Comparison of ENCODE assay signal across 8 cellular contexts in the genomic region with DNA sequence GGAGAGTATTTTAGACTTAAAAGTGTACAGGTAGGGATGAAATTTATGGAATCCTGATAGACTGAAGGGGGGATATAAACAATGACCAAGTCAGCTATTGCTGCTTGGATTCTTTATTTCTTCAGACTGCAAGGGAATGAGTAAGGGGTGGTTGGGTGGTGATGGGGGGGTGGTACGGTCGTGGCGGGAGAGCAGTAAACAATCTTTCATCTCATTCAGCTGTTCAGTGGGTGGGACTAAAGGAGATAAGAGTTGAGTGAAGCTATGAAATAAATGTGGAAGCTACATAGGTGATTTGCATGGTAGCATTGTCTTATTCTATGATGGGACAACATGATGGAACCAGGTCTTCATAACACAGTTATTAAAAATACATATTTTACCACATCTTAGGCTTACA. TPM values are rescaled to one million over a fixed set of nuclear protein-coding genes. Genes with fewer than 3 reads are reported as not detected.
DNase-seq lines count a peak whose midpoint lies in the region; ATAC-seq, FAIRE-seq and TF ChIP-seq lines count a peak whose summit lies in the region.

No MANE protein-coding gene starts in this region.

- H2AFZ ChIP-seq in GM23248 (no peak overlapping the region), H1 (ENCODE audit: low read length) (no peak overlapping the region)

- H3K4ac ChIP-seq in H1 (replicated peaks; ENCODE audit: insufficient read length, low read depth, low read length), result no peak overlapping the region

- TF ChIP-seq RAD21 in H1 (IDR thresholded peaks at IDR 0.05 in 1 of 2, conservative IDR thresholded peaks at IDR 0.05 in 1 of 2; ENCODE audit: low read depth in 2 of 2, low read length in 2 of 2), result no peak

- peak overlapping the region; percentile 93 for H3K4me3 ChIP-seq in GM23248
- peak overlapping the region; percentile 76 for H3K4me3 ChIP-seq in SJSA1
- H3K4me3 ChIP-seq in H1 (ENCODE audit: extremely low read depth in 1 of 4, insufficient read depth in 2 of 4, low read depth in 3 of 4, low read length in 4 of 4), result peak overlapping the region; percentile 84 to 94 (median 86); a peak in 7 of 8 replicates
- H3K4me3 ChIP-seq in prostate gland, result peak overlapping the region; percentile 56 to 90

- H3K23me2 ChIP-seq in H1 (ENCODE audit: low read depth, low read length), result peaks cover 5% of the 10 kb centered on the region

- no peak for FAIRE-seq in H1 (lab: Jason Lieb, UNC)

- H4K5ac ChIP-seq in H1 (ENCODE audit: insufficient read length, low read depth, low read length), result no peak overlapping the region

- TF ChIP-seq CTCF in H1 (IDR thresholded peaks at IDR 0.05; ENCODE audit: control extremely low read depth in 1 of 3, insufficient read depth in 1 of 3, low read depth in 1 of 3, low read length in 3 of 3), result no peak
- TF ChIP-seq CTCF in prostate gland (IDR thresholded peaks at IDR 0.05), result no peak

- no peak for ATAC-seq in GM18909 (IDR thresholded peaks at IDR 0.05; ENCODE audit: poor library complexity, unreplicated experiment)

- H3K18ac ChIP-seq in H1 (ENCODE audit: extremely low read depth, low read length), result no peak overlapping the region

- no peak overlapping the region for H4K8ac ChIP-seq in H1 (ENCODE audit: extremely low read depth, insufficient read depth, low read length)

- peaks cover 25% of the 10 kb centered on the region for H3K4me1 ChIP-seq in GM23248 (ENCODE audit: insufficient read depth)
- H3K4me1 ChIP-seq in SJSA1 (replicated peaks), result peaks cover 18% of the 10 kb centered on the region
- H3K4me1 ChIP-seq in H1 (replicated peaks in 1 of 4; ENCODE audit: control insufficient read depth in 3 of 4, insufficient read depth in 4 of 4, low read length in 3 of 4), result peaks cover 0 to 7% (median 1%) of the 10 kb centered on the region in 4 experiments; a peak in 3 of 7 replicates
- peaks cover 3% of the 10 kb centered on the region for H3K4me1 ChIP-seq in prostate gland (replicated peaks)

- H3K4me2 ChIP-seq in GM23248 (ENCODE audit: unreplicated experiment) (peak overlapping the region; percentile 91), H1 (ENCODE audit: insufficient read depth in 1 of 2, low read depth in 2 of 2, low read length in 2 of 2) (peak overlapping the region; percentile 44 to 74; a peak in 3 of 4 replicates)

- H3K56ac ChIP-seq in H1 (replicated peaks; ENCODE audit: insufficient read length, low read depth, low read length), result no peak overlapping the region

- no peaks in the 10 kb centered on the region; the same call in 1 of the 2 replicates for H3K79me1 ChIP-seq in H1 (ENCODE audit: low read depth, low read length)

- no peaks in the 10 kb centered on the region for H3K9me2 ChIP-seq in GM23248 (ENCODE audit: insufficient read depth)

- peaks cover 21% of the 10 kb centered on the region for H3F3A ChIP-seq in GM23248 (ENCODE audit: insufficient read depth)

- DNase-seq in GM23248 (no peak), SJSA1 (ENCODE audit: low read depth in 1 of 2, low spot score in 2 of 2) (no peak), H1 (ENCODE audit: low read depth in 1 of 2, low spot score in 2 of 2) (no peak), prostate gland (ENCODE audit: low spot score) (no peak), G401 (ENCODE audit: low spot score) (no peak), cerebellar cortex (ENCODE audit: low spot score) (no peak), NCI-H446 treated with DMSO at 0.1 percent for 48 hours (lab: John Stamatoyannopoulos, UW) (no peak)

- no peak for TF ChIP-seq POLR2A in H1 (IDR thresholded peaks at IDR 0.05; ENCODE audit: control extremely low read depth in 1 of 2, low read depth in 2 of 2, low read length in 2 of 2)
- TF ChIP-seq POLR2A in prostate gland (IDR thresholded peaks at IDR 0.05), result no peak

- H4K91ac ChIP-seq in H1 (replicated peaks; ENCODE audit: insufficient read length, low read length), result no peak overlapping the region

- H3K23ac ChIP-seq in H1 (ENCODE audit: insufficient read length), result no peak overlapping the region

- POLR2A ChIA-PET in H1 (lab: Charles Lee; ENCODE audit: partially characterized antibody), result interaction anchor here (1.2 to 4.8 kb wide), 7 partner anchors 8 to 107 kb away, joined by 3 to 38 read pairs (median 6); a partner anchor contains a TSS

- no peak overlapping the region for H2BK12ac ChIP-seq in H1 (ENCODE audit: low read depth, low read length)

- in situ Hi-C loops in GM23248 (cut with MboI), result no loop called here
- in situ Hi-C loops in G401 (cut with HindIII; ENCODE audit: low sequenced_read_pairs), result no loop called here

- H4K20me1 ChIP-seq in GM23248 (ENCODE audit: insufficient read depth), result peaks cover 23% of the 10 kb centered on the region; the same call in 1 of the 2 replicates
- peaks cover 0 to 7% of the 10 kb centered on the region in 2 experiments for H4K20me1 ChIP-seq in H1 (replicated peaks in 1 of 2; ENCODE audit: control insufficient read depth in 1 of 2, insufficient read depth in 2 of 2, low read length in 2 of 2)

- H3K9ac ChIP-seq in GM23248 (peak overlapping the region; percentile 89), H1 (replicated peaks in 1 of 4; ENCODE audit: extremely low read depth in 1 of 4, low read depth in 3 of 4, low read length in 3 of 4) (no peak overlapping the region)

- H3K27ac ChIP-seq in GM23248 (peak overlapping the region; percentile 96), SJSA1 (0 out of 2 replicates have a peak overlapping the region, but pooled peaks have one; percentile 97), H1 (ENCODE audit: low read depth, low read length) (no peak overlapping the region), prostate gland (peak overlapping the region; percentile 89 to 96)

- H3K27me3 ChIP-seq in GM23248 (replicated peaks; ENCODE audit: insufficient read depth) (no peaks in the 10 kb centered on the region), SJSA1 (replicated peaks) (no peaks in the 10 kb centered on the region), H1 (replicated peaks in 1 of 4; ENCODE audit: control insufficient read depth in 3 of 4, extremely low read depth in 1 of 4, insufficient read depth in 3 of 4, low read length in 3 of 4) (no peaks in the 10 kb centered on the region), prostate gland (replicated peaks; ENCODE audit: insufficient read depth) (no peaks in the 10 kb centered on the region)

- H3K14ac ChIP-seq in H1 (ENCODE audit: insufficient read length), result no peak overlapping the region

- 4% methylated on average over 3 of the region's 3 CpGs for WGBS in GM23248 (ENCODE audit: low coverage in 1 of 2, low lambda C conversion rate in 2 of 2, missing lambda C conversion rate in 2 of 2), 2 experiments
- WGBS in H1 (ENCODE audit: extremely low coverage in 1 of 2, insufficient coverage in 1 of 2, insufficient read length in 1 of 2, insufficient replicate concordance in 2 of 2, low coverage in 1 of 2, low lambda C conversion rate in 2 of 2, missing lambda C conversion rate in 1 of 2), 2 experiments, result 38% methylated on average over 3 of the region's 3 CpGs; no CpG with 5 or more reads in 1 of the 2 experiments
- 19% methylated on average over 3 of the region's 3 CpGs for WGBS in prostate gland

- no peak overlapping the region for H2BK120ac ChIP-seq in H1 (replicated peaks; ENCODE audit: low read depth, low read length)

- no peak overlapping the region for H2BK15ac ChIP-seq in H1 (ENCODE audit: low read length)

- no peaks in the 10 kb centered on the region for H3K36me3 ChIP-seq in GM23248 (ENCODE audit: low read depth)
- peaks cover 8% of the 10 kb centered on the region for H3K36me3 ChIP-seq in SJSA1
- no peaks in the 10 kb centered on the region for H3K36me3 ChIP-seq in H1 (ENCODE audit: control insufficient read depth in 2 of 4, insufficient read depth in 4 of 4, low read length in 3 of 4)
- no peaks in the 10 kb centered on the region for H3K36me3 ChIP-seq in prostate gland

- H3K9me3 ChIP-seq in GM23248 (ENCODE audit: low read depth) (no peaks in the 10 kb centered on the region), SJSA1 (replicated peaks) (no peaks in the 10 kb centered on the region), H1 (ENCODE audit: insufficient read depth in 2 of 2, low read depth in 1 of 2, low read length in 1 of 2) (no peaks in the 10 kb centered on the region), prostate gland (no peaks in the 10 kb centered on the region)

- no peak for TF ChIP-seq EP300 in H1 (IDR thresholded peaks at IDR 0.05; ENCODE audit: borderline replicate concordance in 1 of 2, low read depth in 2 of 2, low read length in 2 of 2)

- H2AK5ac ChIP-seq in H1 (ENCODE audit: low read depth, low read length), result no peak overlapping the region

- intact Hi-C loops in prostate gland (cut with DNase I), result loop anchor here (5.0 kb wide), 1 partner anchor 350 kb away; a partner anchor contains a TSS

- H2BK20ac ChIP-seq in H1 (ENCODE audit: low read length), result no peak overlapping the region

- no peak overlapping the region for H2BK5ac ChIP-seq in H1 (ENCODE audit: low read depth, low read length)

- CTCF ChIA-PET in H1 (lab: Charles Lee; ENCODE audit: partially characterized antibody), result interaction anchor here (0.6 to 3.9 kb wide), 10 partner anchors 11 to 1259 kb away, joined by 3 to 18 read pairs (median 4); no protein-coding TSS in a partner anchor

- H3K79me2 ChIP-seq in GM23248 (ENCODE audit: insufficient read depth) (peaks cover 68% of the 10 kb centered on the region), H1 (ENCODE audit: control insufficient read depth in 1 of 2, insufficient read depth in 2 of 2, low read length in 2 of 2) (peaks cover 20 to 57% of the 10 kb centered on the region in 2 experiments)

TF ChIP-seq in H1, 55 proteins besides CTCF, POLR2A, EP300 and RAD21:
- no peak for TF ChIP-seq CEBPB (IDR thresholded peaks at IDR 0.05; ENCODE audit: low read depth, low read length)
- TF ChIP-seq SIRT6 (IDR thresholded peaks at IDR 0.05; ENCODE audit: low read length), result no peak
- TF ChIP-seq SUZ12 (IDR thresholded peaks at IDR 0.05; ENCODE audit: low read length), result no peak
- no peak for TF ChIP-seq HDAC2 (IDR thresholded peaks at IDR 0.05; ENCODE audit: borderline replicate concordance in 1 of 2, low read depth in 2 of 2, low read length in 2 of 2)

RNA-seq across cellular contexts. Expression of a gene that starts 1.8 kb away (rescaled TPM):
- total RNA-seq in GM23248 (2014; rRNA removed; shearing (Covaris generic)), result 368 and 405 TPM in 2 replicates
- polyA plus RNA-seq in GM23248 (2016; fragmentation: Nextera tagmentation; extraction: Ambion mirVana), result 509 and 521 TPM in 2 replicates
- 420 and 460 TPM in 2 replicates for total RNA-seq in SJSA1 (2014; rRNA removed; shearing (Covaris generic))
- total RNA-seq in H1 (2021; fragmentation: NEBNext Ultra II Directional; extraction: Animal tissue kit (Norgen Biotek cat#: 25700)), result 177 and 183 TPM in 2 replicates
- polyA plus RNA-seq in H1 (2011; rRNA removed), result 36.6 and 85.3 TPM in 2 replicates
- polyA plus RNA-seq in H1 (2011; cell fraction: cytosol; rRNA removed), result 98.4 TPM
- polyA plus RNA-seq in H1 (2011; cell fraction: nucleus; rRNA removed), result 20.1 TPM
- 93.7 to 256 TPM (median 114 TPM) in 4 replicates for polyA plus RNA-seq in H1 (2012, experiment 1 of 2)
- polyA plus RNA-seq in H1 (2012, experiment 2 of 2), result 18.3 TPM
- polyA plus RNA-seq in H1 (2013, experiment 1 of 2), result 128 TPM
- 131 TPM for polyA plus RNA-seq in H1 (2013, experiment 2 of 2)
- 79.6 and 117 TPM in 2 replicates for polyA minus RNA-seq in H1 (2011; rRNA and poly(A)+ RNA removed)
- 43.0 TPM for polyA minus RNA-seq in H1 (2011; cell fraction: cytosol; rRNA and poly(A)+ RNA removed)
- polyA minus RNA-seq in H1 (2011; cell fraction: nucleus; rRNA and poly(A)+ RNA removed), result 86.5 TPM
- 100 to 1,000 TPM; 135 to 136 TPM for total RNA-seq in prostate gland
- 149 and 244 TPM in 2 replicates for total RNA-seq in G401 (2014; rRNA removed; shearing (Covaris generic))
